Comparison of ENCODE assay signal across 8 cellular contexts in the genomic region with DNA sequence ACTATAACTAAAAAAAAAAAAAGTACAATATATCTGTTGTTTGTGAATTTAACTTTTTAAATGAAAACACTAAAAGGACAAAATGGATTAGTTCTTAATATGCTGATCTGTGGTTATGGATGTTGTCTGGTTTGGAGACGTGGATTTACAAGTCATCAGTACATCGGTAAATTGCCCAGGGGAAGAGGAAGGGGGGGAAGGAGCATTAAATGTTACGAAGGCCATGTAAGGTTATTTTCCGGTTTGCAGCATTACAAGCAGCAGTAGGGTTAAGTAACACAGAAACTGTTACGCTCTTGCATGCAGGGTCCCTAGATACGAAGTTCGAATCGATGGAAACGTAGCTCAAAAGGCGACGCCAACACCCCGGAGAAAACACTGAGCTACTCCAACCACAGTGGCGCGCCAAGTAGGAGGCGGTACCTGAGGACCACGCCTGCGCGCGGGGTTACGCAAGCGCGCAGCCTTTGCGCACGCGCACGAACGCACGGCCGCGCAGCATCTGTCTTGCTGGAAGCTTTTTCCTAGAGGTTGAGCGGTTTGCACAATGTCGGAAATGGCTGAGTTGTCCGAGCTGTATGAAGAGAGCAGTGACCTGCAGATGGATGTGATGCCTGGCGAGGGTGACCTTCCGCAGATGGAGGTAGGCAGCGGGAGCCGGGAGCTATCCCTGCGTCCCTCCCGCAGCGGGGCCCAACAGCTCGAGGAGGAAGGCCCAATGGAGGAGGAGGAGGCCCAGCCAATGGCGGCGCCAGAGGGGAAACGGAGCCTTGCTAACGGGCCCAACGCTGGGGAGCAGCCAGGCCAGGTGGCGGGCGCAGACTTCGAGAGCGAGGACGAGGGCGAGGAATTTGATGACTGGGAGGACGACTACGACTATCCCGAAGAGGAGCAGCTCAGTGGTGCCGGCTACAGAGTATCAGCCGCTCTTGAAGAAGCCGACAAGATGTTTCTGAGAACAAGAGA. TPM values are rescaled to one million over a fixed set of nuclear protein-coding genes. Genes with fewer than 3 reads are reported as not detected.
DNase-seq lines count a peak whose midpoint lies in the region; ATAC-seq and TF ChIP-seq lines count a peak whose summit lies in the region.

A gene with protein sequence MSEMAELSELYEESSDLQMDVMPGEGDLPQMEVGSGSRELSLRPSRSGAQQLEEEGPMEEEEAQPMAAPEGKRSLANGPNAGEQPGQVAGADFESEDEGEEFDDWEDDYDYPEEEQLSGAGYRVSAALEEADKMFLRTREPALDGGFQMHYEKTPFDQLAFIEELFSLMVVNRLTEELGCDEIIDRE (plus strand): TSS at position 505 of the 966 bp plus-strand sequence. CDS start 43 bp downstream, at position 548.

- peaks cover 12% of the 10 kb centered on the region for H3K36me3 Mint-ChIP-seq in activated naive CD8-positive, alpha-beta T cell
- H3K36me3 Mint-ChIP-seq in glutamatergic neuron (ENCODE audit: unreplicated experiment) (no peaks in the 10 kb centered on the region), osteocyte (ENCODE audit: unreplicated experiment) (no peaks in the 10 kb centered on the region)

- WGBS in thymus: under 1% methylated on average over 58 of the region's 58 CpGs

- no peaks in the 10 kb centered on the region for H3K27me3 ChIP-seq in thymus (ENCODE audit: control insufficient read depth, insufficient read depth)

- peaks cover 10% of the 10 kb centered on the region for H3K9me3 Mint-ChIP-seq in activated naive CD8-positive, alpha-beta T cell (ENCODE audit: low read depth)
- H3K9me3 Mint-ChIP-seq in glutamatergic neuron (ENCODE audit: unreplicated experiment): peaks cover 6% of the 10 kb centered on the region
- no peaks in the 10 kb centered on the region for H3K9me3 Mint-ChIP-seq in osteocyte (ENCODE audit: unreplicated experiment)

- H3K4me1 ChIP-seq in thymus (ENCODE audit: control insufficient read depth, insufficient read depth, low read length): peaks cover 2% of the 10 kb centered on the region

- ATAC-seq in HG02610 (IDR thresholded peaks at IDR 0.05; ENCODE audit: unreplicated experiment): peak; percentile 96

- no peak for TF ChIP-seq CTCF in glutamatergic neuron (IDR thresholded peaks at IDR 0.05; ENCODE audit: partially characterized antibody, unreplicated experiment)
- TF ChIP-seq CTCF in osteocyte (IDR thresholded peaks at IDR 0.05): no peak

- H3K27me3 Mint-ChIP-seq in activated naive CD8-positive, alpha-beta T cell: peaks cover 6% of the 10 kb centered on the region
- H3K27me3 Mint-ChIP-seq in glutamatergic neuron (ENCODE audit: unreplicated experiment) (peaks cover 4% of the 10 kb centered on the region), osteocyte (ENCODE audit: unreplicated experiment) (no peaks in the 10 kb centered on the region)

- no peaks in the 10 kb centered on the region for H3K9me3 ChIP-seq in thymus (ENCODE audit: control insufficient read depth)

- peaks cover 24% of the 10 kb centered on the region for H3K4me1 Mint-ChIP-seq in activated naive CD8-positive, alpha-beta T cell (ENCODE audit: low read depth)
- H3K4me1 Mint-ChIP-seq in glutamatergic neuron (ENCODE audit: low read depth, unreplicated experiment): peaks cover 9% of the 10 kb centered on the region
- peaks cover 32% of the 10 kb centered on the region for H3K4me1 Mint-ChIP-seq in osteocyte (ENCODE audit: unreplicated experiment)

- DNase-seq in NCI-H1092 treated with DMSO at 0.1 percent for 48 hours (lab: John Stamatoyannopoulos, UW) (peak; percentile 82), SKM-1 treated with dmso at 0.1 percent for 144 hours (lab: John Stamatoyannopoulos, UW; ENCODE audit: unreplicated experiment) (peak; percentile 86), glutamatergic neuron (peak; percentile 94), osteocyte (ENCODE audit: extremely low spot score, unreplicated experiment) (peak; percentile 97)

- H3K36me3 ChIP-seq in thymus (ENCODE audit: control insufficient read depth, insufficient read depth): no peaks in the 10 kb centered on the region

- H3K27ac Mint-ChIP-seq in activated naive CD8-positive, alpha-beta T cell: peak within 1 kb of the TSS; percentile 96
- H3K27ac Mint-ChIP-seq in glutamatergic neuron (ENCODE audit: unreplicated experiment) (peak within 1 kb of the TSS; percentile 100), osteocyte (ENCODE audit: unreplicated experiment) (peak within 1 kb of the TSS; percentile 99)

- peak within 1 kb of the TSS; percentile 89 for H3K27ac ChIP-seq in thymus (ENCODE audit: low read depth)

- H3K4me3 Mint-ChIP-seq in activated naive CD8-positive, alpha-beta T cell: peak within 1 kb of the TSS; percentile 99
- H3K4me3 Mint-ChIP-seq in glutamatergic neuron (ENCODE audit: unreplicated experiment) (peak within 1 kb of the TSS; percentile 97), osteocyte (ENCODE audit: unreplicated experiment) (peak within 1 kb of the TSS; percentile 99)

- H3K4me3 ChIP-seq in GM08714 (ENCODE audit: low read length) (peak within 1 kb of the TSS; percentile 82), thymus (ENCODE audit: low read length) (peak within 1 kb of the TSS; percentile 66)

RNA-seq across cellular contexts. Expression of the gene that starts here (rescaled TPM):
- total RNA-seq in glutamatergic neuron (ENCODE audit: unreplicated experiment) (146 TPM), osteocyte (168 and 185 TPM in 2 replicates)
- 182 TPM for polyA plus RNA-seq in thymus

Comparison
In these comparisons a context has a peak if more than half of its experiments do, and no peak if none do; other contexts are left out.
1. Peak in every context shown above with its lines: DNase-seq, ATAC-seq, H3K4me3 ChIP-seq and H3K27ac ChIP-seq.